1 cellular context compared by ENCODE assay signal in genomic region chr20:36926653-36927200, GRCh38.
TF ChIP-seq lines count a peak whose summit lies in the region.

No MANE protein-coding gene starts in this region.

TF ChIP-seq in HepG2, 621 proteins besides CTCF, POLR2A, EP300 and RAD21:
- TF ChIP-seq ZNF224 (CRISPR knock-in tag; IDR thresholded peaks at IDR 0.05) = no peak
- TF ChIP-seq ZNF546 (CRISPR knock-in tag; conservative IDR thresholded peaks at IDR 0.05) = no peak
- no peak for TF ChIP-seq MAX (IDR thresholded peaks at IDR 0.05)
- no peak for TF ChIP-seq DPF2 (CRISPR knock-in tag; IDR thresholded peaks at IDR 0.05; ENCODE audit: borderline replicate concordance, low read depth)
- no peak for TF ChIP-seq SNAPC2 (CRISPR knock-in tag; IDR thresholded peaks at IDR 0.05)
- no peak for TF ChIP-seq PCBP2 (optimal IDR thresholded peaks at IDR 0.05; ENCODE audit: low read depth, low read length, poor library complexity, severe bottlenecking)
- TF ChIP-seq ZNF572 (CRISPR knock-in tag; IDR thresholded peaks at IDR 0.05) = no peak
- no peak for TF ChIP-seq TEAD2 (CRISPR knock-in tag; IDR thresholded peaks at IDR 0.05)
- no peak for TF ChIP-seq LCORL (IDR thresholded peaks at IDR 0.05)
- no peak for TF ChIP-seq LCORL (CRISPR knock-in tag; IDR thresholded peaks at IDR 0.05)
- TF ChIP-seq ZNF792 (CRISPR knock-in tag; IDR thresholded peaks at IDR 0.05) = no peak
- no peak for TF ChIP-seq ZNF205 (CRISPR knock-in tag; IDR thresholded peaks at IDR 0.05)
- no peak for TF ChIP-seq ZFX (CRISPR knock-in tag; IDR thresholded peaks at IDR 0.05; ENCODE audit: low read depth)
- no peak for TF ChIP-seq NFATC3 (CRISPR knock-in tag; IDR thresholded peaks at IDR 0.05)
- TF ChIP-seq XBP1 (CRISPR knock-in tag; IDR thresholded peaks at IDR 0.05) = no peak
- no peak for TF ChIP-seq FIP1L1 (IDR thresholded peaks at IDR 0.05; ENCODE audit: borderline replicate concordance, insufficient read depth, low read depth, low read length)
- no peak for TF ChIP-seq ZFP41 (CRISPR knock-in tag; IDR thresholded peaks at IDR 0.05; ENCODE audit: borderline replicate concordance)
- no peak for TF ChIP-seq FOXJ3 (CRISPR knock-in tag; IDR thresholded peaks at IDR 0.05; ENCODE audit: borderline replicate concordance)
- TF ChIP-seq ZNF614 (CRISPR knock-in tag; IDR thresholded peaks at IDR 0.05; ENCODE audit: borderline replicate concordance) = no peak
